Comparison of ENCODE assay signal across 14 cellular contexts in the genomic region with DNA sequence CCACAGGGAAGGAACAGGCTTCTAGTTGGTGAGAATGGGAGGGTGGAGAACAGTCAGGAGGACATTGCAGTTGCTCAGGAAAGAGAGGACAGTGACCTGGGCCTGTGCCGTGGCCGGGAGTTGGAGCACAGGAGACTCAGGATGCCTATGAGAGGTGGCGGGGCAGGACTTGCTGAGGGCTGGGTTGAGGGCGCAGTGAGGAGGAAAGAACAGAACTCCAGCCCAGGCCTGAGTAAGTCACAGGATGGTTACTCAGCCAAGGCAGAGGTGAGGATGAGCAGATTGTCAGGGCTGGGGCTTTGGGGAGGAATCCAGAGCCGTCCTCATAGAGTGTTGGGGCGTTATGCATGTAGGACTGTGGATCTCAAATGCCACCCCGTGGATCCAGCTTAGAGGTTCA. TPM values are rescaled to one million over a fixed set of nuclear protein-coding genes. Genes with fewer than 3 reads are reported as not detected.
A peak's percentile ranks its signal among the peaks of the same experiment; 100 is the strongest.
DNase-seq lines count a peak whose midpoint lies in the region; ATAC-seq, FAIRE-seq and TF ChIP-seq lines count a peak whose summit lies in the region.
"Had no signal": no experiment of that assay in that cellular context is flagged by ENCODE, and none has a peak within 500 bp of the region (broad histone marks: within the 10 kb centered on the region; RNA-seq: fewer than 3 reads in every experiment).

No MANE protein-coding gene starts in this region.

- H3K23me2 ChIP-seq in H1 (ENCODE audit: low read depth, low read length) = peaks cover 9% of the 10 kb centered on the region; the same call in 1 of the 2 replicates

- no peak for FAIRE-seq in H1 (lab: Jason Lieb, UNC)
- FAIRE-seq: G401.6 had no signal

- H2BK120ac ChIP-seq in H1 (replicated peaks; ENCODE audit: low read depth, low read length) = no peak overlapping the region

- H3K4ac ChIP-seq in H1 (replicated peaks; ENCODE audit: insufficient read length, low read depth, low read length) = no peak overlapping the region

- no peaks in the 10 kb centered on the region for H3K79me1 ChIP-seq in H1 (ENCODE audit: low read depth, low read length)

- TF ChIP-seq EP300 in H1 (IDR thresholded peaks at IDR 0.05; ENCODE audit: borderline replicate concordance in 1 of 2, low read depth in 2 of 2, low read length in 2 of 2) = no peak

- TF ChIP-seq RAD21 in H1 (IDR thresholded peaks at IDR 0.05 in 1 of 2, conservative IDR thresholded peaks at IDR 0.05 in 1 of 2; ENCODE audit: low read depth in 2 of 2, low read length in 2 of 2) = no peak

- POLR2A ChIA-PET in H1 (lab: Charles Lee; ENCODE audit: partially characterized antibody) = no interaction called here

- H4K5ac ChIP-seq in H1 (ENCODE audit: insufficient read length, low read depth, low read length) = no peak overlapping the region

- 77 to 82% methylated on average over 7 of the region's 7 CpGs for WGBS in heart right ventricle, 2 donors
- WGBS in H1 (ENCODE audit: extremely low coverage in 1 of 2, insufficient coverage in 1 of 2, insufficient read length in 1 of 2, insufficient replicate concordance in 2 of 2, low coverage in 1 of 2, low lambda C conversion rate in 2 of 2, missing lambda C conversion rate in 1 of 2), 2 experiments = 84% methylated on average over 5 of the region's 7 CpGs; no CpG with 5 or more reads in 1 of the 2 experiments
- WGBS in lower leg skin, 2 donors = 83 to 87% methylated on average over 7 of the region's 7 CpGs

- intact Hi-C loops in left ventricle myocardium inferior (cut with micrococcal nuclease) (no loop called here), heart right ventricle (cut with DNase I) (loop anchor here in 3 of 10 donors (5.0 to 10.0 kb wide), 3 partner anchors 127 to 330 kb away; no protein-coding TSS in a partner anchor), lower leg skin (cut with DNase I; ENCODE audit: low total_unique reads) (no loop called here), uterus (cut with DNase I; ENCODE audit: low total_unique reads) (no loop called here)

- H3K79me2 ChIP-seq in H1 (ENCODE audit: control insufficient read depth in 1 of 2, insufficient read depth in 2 of 2, low read length in 2 of 2) = no peaks in the 10 kb centered on the region

- TF ChIP-seq CTCF in left ventricle myocardium inferior (IDR thresholded peaks at IDR 0.05; ENCODE audit: borderline replicate concordance) (no peak), heart right ventricle (IDR thresholded peaks at IDR 0.05) (no peak), H1 (IDR thresholded peaks at IDR 0.05; ENCODE audit: control extremely low read depth in 1 of 3, insufficient read depth in 1 of 3, low read depth in 1 of 3, low read length in 3 of 3) (no peak), lower leg skin (IDR thresholded peaks at IDR 0.05) (no peak), uterus (IDR thresholded peaks at IDR 0.05) (no peak)

- no peak for TF ChIP-seq POLR2A in H1 (IDR thresholded peaks at IDR 0.05; ENCODE audit: control extremely low read depth in 1 of 2, low read depth in 2 of 2, low read length in 2 of 2)
- no peak for TF ChIP-seq POLR2A in lower leg skin (IDR thresholded peaks at IDR 0.05)
- TF ChIP-seq POLR2A in uterus (IDR thresholded peaks at IDR 0.05) = no peak

- H2BK5ac ChIP-seq in H1 (ENCODE audit: low read depth, low read length) = no peak overlapping the region

- H3K27me3 ChIP-seq in left ventricle myocardium inferior (ENCODE audit: low read depth) (peaks cover 9% of the 10 kb centered on the region), heart right ventricle (peaks cover 0 to 5% (median 0%) of the 10 kb centered on the region in 7 donors), H1 (replicated peaks in 1 of 4; ENCODE audit: control insufficient read depth in 3 of 4, extremely low read depth in 1 of 4, insufficient read depth in 3 of 4, low read length in 3 of 4) (no peaks in the 10 kb centered on the region), uterus (no peaks in the 10 kb centered on the region)

- no peaks in the 10 kb centered on the region for H3K36me3 ChIP-seq in left ventricle myocardium inferior
- H3K36me3 ChIP-seq in heart right ventricle = no peaks in the 10 kb centered on the region
- H3K36me3 ChIP-seq in H1 (ENCODE audit: control insufficient read depth in 2 of 4, insufficient read depth in 4 of 4, low read length in 3 of 4) = no peaks in the 10 kb centered on the region
- H3K36me3 ChIP-seq in uterus = no peaks in the 10 kb centered on the region
- H3K36me3 ChIP-seq: HAP-1 had no signal

- H3K56ac ChIP-seq in H1 (replicated peaks; ENCODE audit: insufficient read length, low read depth, low read length) = no peak overlapping the region

- H3K4me1 ChIP-seq in left ventricle myocardium inferior (peaks cover 17% of the 10 kb centered on the region), heart right ventricle (peaks cover 0 to 15% (median 0%) of the 10 kb centered on the region in 9 donors), H1 (replicated peaks in 1 of 4; ENCODE audit: control insufficient read depth in 3 of 4, insufficient read depth in 4 of 4, low read length in 3 of 4) (no peaks in the 10 kb centered on the region), uterus (no peaks in the 10 kb centered on the region)
- H3K4me1 ChIP-seq: HAP-1 had no signal

- no peak for ATAC-seq in heart right ventricle
- ATAC-seq in HG03097 (IDR thresholded peaks at IDR 0.05; ENCODE audit: low FRiP score, unreplicated experiment) = no peak

- no peak overlapping the region for H2BK20ac ChIP-seq in H1 (ENCODE audit: low read length)

- DNase-seq in left ventricle myocardium inferior (no peak), heart right ventricle (no peak), H1 (ENCODE audit: low read depth in 1 of 2, low spot score in 2 of 2) (no peak), lower leg skin (ENCODE audit: low spot score in 2 of 2) (peak; percentile 9 to 80), uterus (no peak), NCI-H2081 (lab: John Stamatoyannopoulos, UW) (no peak)

- CTCF ChIA-PET in H1 (lab: Charles Lee; ENCODE audit: partially characterized antibody) = interaction anchor here (0.9 to 3.0 kb wide), 30 partner anchors 9 to 416 kb away, joined by 3 to 29 read pairs (median 6); a partner anchor contains a TSS

- no peak overlapping the region for H3K9ac ChIP-seq in H1 (replicated peaks in 1 of 4; ENCODE audit: extremely low read depth in 1 of 4, low read depth in 3 of 4, low read length in 3 of 4)

- no peaks in the 10 kb centered on the region for H4K20me1 ChIP-seq in H1 (replicated peaks in 1 of 2; ENCODE audit: control insufficient read depth in 1 of 2, insufficient read depth in 2 of 2, low read length in 2 of 2)

- H3K23ac ChIP-seq in H1 (ENCODE audit: insufficient read length) = no peak overlapping the region

- peak overlapping the region; percentile 88; the same call in 1 of the 2 replicates for H2BK15ac ChIP-seq in H1 (ENCODE audit: low read length)

- H2BK12ac ChIP-seq in H1 (ENCODE audit: low read depth, low read length) = no peak overlapping the region; the same call in 1 of the 2 replicates

- H3K18ac ChIP-seq in H1 (ENCODE audit: extremely low read depth, low read length) = no peak overlapping the region

- no peak overlapping the region for H4K91ac ChIP-seq in H1 (replicated peaks; ENCODE audit: insufficient read length, low read length)

- 0 out of 2 replicates have a peak overlapping the region, but pooled peaks have one; percentile 24 for H2AK5ac ChIP-seq in H1 (ENCODE audit: low read depth, low read length)

- no peak overlapping the region for H4K8ac ChIP-seq in H1 (ENCODE audit: extremely low read depth, insufficient read depth, low read length)

- H3K4me2 ChIP-seq in H1 (ENCODE audit: insufficient read depth in 1 of 2, low read depth in 2 of 2, low read length in 2 of 2) = no peak overlapping the region

- no peak overlapping the region for H2AFZ ChIP-seq in H1 (ENCODE audit: low read length)

- H3K9me3 ChIP-seq in left ventricle myocardium inferior (replicated peaks) (no peaks in the 10 kb centered on the region), heart right ventricle (no peaks in the 10 kb centered on the region), H1 (ENCODE audit: insufficient read depth in 2 of 2, low read depth in 1 of 2, low read length in 1 of 2) (no peaks in the 10 kb centered on the region), uterus (no peaks in the 10 kb centered on the region)
- H3K9me3 ChIP-seq: HAP-1 had no signal

- H3K27ac ChIP-seq in left ventricle myocardium inferior (replicated peaks) (peak overlapping the region; percentile 58), heart right ventricle (no peak overlapping the region), H1 (ENCODE audit: low read depth, low read length) (no peak overlapping the region), uterus (no peak overlapping the region)

- no peak overlapping the region for H3K14ac ChIP-seq in H1 (ENCODE audit: insufficient read length)

- H3K4me3 ChIP-seq in left ventricle myocardium inferior (no peak overlapping the region), heart right ventricle (no peak overlapping the region), H1 (ENCODE audit: extremely low read depth in 1 of 4, insufficient read depth in 2 of 4, low read depth in 3 of 4, low read length in 4 of 4) (no peak overlapping the region), lower leg skin (ENCODE audit: low read depth, poor library complexity, severe bottlenecking) (no peak overlapping the region), uterus (no peak overlapping the region)
- H3K4me3 ChIP-seq: HAP-1 had no signal

RNA-seq across cellular contexts. Expression of a gene that starts 21.2 kb away (rescaled TPM):
- total RNA-seq in left ventricle myocardium inferior (not detected), heart right ventricle (not detected), lower leg skin (not detected), uterus (not detected)
- polyA plus RNA-seq in heart right ventricle (not detected), H1 (2011; rRNA removed) (not detected in 2 replicates)
- not detected in 2 replicates for total RNA-seq in H1 (2021; fragmentation: NEBNext Ultra II Directional; extraction: Animal tissue kit (Norgen Biotek cat#: 25700))
- 0.12 TPM for polyA plus RNA-seq in H1 (2011; cell fraction: cytosol; rRNA removed)
- not detected for polyA plus RNA-seq in H1 (2011; cell fraction: nucleus; rRNA removed)
- polyA plus RNA-seq in H1 (2012, experiment 1 of 2) = 1.0 TPM in 1 of 4 replicates, not detected in the others
- polyA plus RNA-seq in H1 (2012, experiment 2 of 2) = 0.59 TPM
- not detected for polyA plus RNA-seq in H1 (2013, experiment 1 of 2)
- polyA plus RNA-seq in H1 (2013, experiment 2 of 2) = 0.18 TPM
- polyA minus RNA-seq in H1 (2011; rRNA and poly(A)+ RNA removed) = not detected in 2 replicates
- not detected for polyA minus RNA-seq in H1 (2011; cell fraction: cytosol; rRNA and poly(A)+ RNA removed)
- polyA minus RNA-seq in H1 (2011; cell fraction: nucleus; rRNA and poly(A)+ RNA removed) = not detected
- total RNA-seq: A673; CD4-positive, CD25-positive, alpha-beta regulatory T cell; CD8-positive, alpha-beta memory T cell; H4 had no signal
- polyA plus RNA-seq: AG04450; CD4-positive, CD25-positive, alpha-beta regulatory T cell; CD8-positive, alpha-beta memory T cell had no signal

RNA-seq across cellular contexts. Expression of a gene that starts 29.9 kb away (rescaled TPM):
- total RNA-seq in left ventricle myocardium inferior = 576 TPM
- total RNA-seq in heart right ventricle = 1,000 to 10,000 TPM in 1 of 10 donors, 100 to 1,000 TPM in 9; 395 to 1,066 (median 576) TPM
- 100 to 1,000 TPM; 633 to 805 TPM for polyA plus RNA-seq in heart right ventricle
- total RNA-seq in H1 (2021; fragmentation: NEBNext Ultra II Directional; extraction: Animal tissue kit (Norgen Biotek cat#: 25700)) = 53.2 and 58.1 TPM in 2 replicates
- polyA plus RNA-seq in H1 (2011; rRNA removed) = 184 and 185 TPM in 2 replicates
- polyA plus RNA-seq in H1 (2011; cell fraction: cytosol; rRNA removed) = 84.3 TPM
- polyA plus RNA-seq in H1 (2011; cell fraction: nucleus; rRNA removed) = 66.5 TPM
- 61.6 to 108 TPM (median 99.6 TPM) in 4 replicates for polyA plus RNA-seq in H1 (2012, experiment 1 of 2)
- 128 TPM for polyA plus RNA-seq in H1 (2012, experiment 2 of 2)
- polyA plus RNA-seq in H1 (2013, experiment 1 of 2) = 68.4 TPM
- polyA plus RNA-seq in H1 (2013, experiment 2 of 2) = 77.9 TPM
- polyA minus RNA-seq in H1 (2011; rRNA and poly(A)+ RNA removed) = 35.0 and 38.7 TPM in 2 replicates
- polyA minus RNA-seq in H1 (2011; cell fraction: cytosol; rRNA and poly(A)+ RNA removed) = 54.3 TPM
- 21.1 TPM for polyA minus RNA-seq in H1 (2011; cell fraction: nucleus; rRNA and poly(A)+ RNA removed)
- 100 to 1,000 TPM; 348 to 760 (median 498) TPM for total RNA-seq in lower leg skin
- 1,000 to 10,000 TPM in 1 of 4 donors, 100 to 1,000 TPM in 3; 205 to 1,148 (median 624) TPM for total RNA-seq in uterus

Comparison
In these comparisons a context has a peak if more than half of its experiments do, and no peak if none do; other contexts are left out.
1. DNase-seq: peak in lower leg skin (2 of 2); none in left ventricle myocardium inferior (single experiment), heart right ventricle (0 of 2), H1 (0 of 2), uterus (0 of 2) and NCI-H2081 (0 of 2).